Comparison of ENCODE assay signal across 22 cellular contexts in the genomic region with DNA sequence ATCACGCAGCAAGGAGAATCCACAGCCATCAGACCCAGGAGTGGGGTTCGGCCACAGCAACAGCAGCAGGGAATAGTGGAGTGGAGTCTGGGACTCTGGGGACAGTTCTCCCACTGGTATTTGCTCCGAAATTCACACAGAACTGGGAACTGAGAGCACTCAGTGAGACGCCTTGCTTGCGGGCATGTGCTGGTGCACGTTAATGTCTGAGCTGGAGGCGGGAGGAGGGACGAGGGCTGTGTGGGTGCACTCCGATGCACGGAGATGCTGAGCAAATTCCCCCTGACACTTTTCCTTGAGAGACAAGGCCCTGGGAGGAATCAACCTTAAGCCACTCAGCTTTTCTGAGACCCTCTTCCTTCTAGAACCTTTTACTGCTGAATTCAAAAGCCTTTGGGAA. TPM values are rescaled to one million over a fixed set of nuclear protein-coding genes. Genes with fewer than 3 reads are reported as not detected.
"Had no signal": no experiment of that assay in that cellular context is flagged by ENCODE, and none has a peak within 500 bp of the region (broad histone marks: within the 10 kb centered on the region; RNA-seq: fewer than 3 reads in every experiment).

No MANE protein-coding gene starts in this region.

- H3K4me1 Mint-ChIP-seq: immature natural killer cell had no signal

- H3K27ac Mint-ChIP-seq: activated CD4-positive, alpha-beta T cell treated with anti-CD3 and anti-CD28 coated beads, Interleukin-2, amount 10 ng/mL, durations not matched to agents 24 days and 14 days; activated CD8-positive, alpha-beta T cell treated with anti-CD3 and anti-CD28 coated beads, Interleukin-2, amount 10 ng/mL, durations not matched to agents 7 days and 5 days; activated naive CD4-positive, alpha-beta T cell treated with anti-CD3 and anti-CD28 coated beads, Interleukin-2, amount 50 U/mL, for 72 hours; immature natural killer cell; nephron had no signal

- DNase-seq: activated CD4-positive, alpha-beta T cell treated with anti-CD3 and anti-CD28 coated beads, Interleukin-2, amount 10 ng/mL, durations not matched to agents 24 days and 14 days; activated CD8-positive, alpha-beta T cell treated with anti-CD3 and anti-CD28 coated beads, Interleukin-2, amount 10 ng/mL, durations not matched to agents 7 days and 5 days; brain microvascular endothelial cell; central memory CD4-positive, alpha-beta T cell; effector memory CD4-positive, alpha-beta T cell; foreskin keratinocyte; immature natural killer cell; left lung; midbrain; stimulated activated CD4-positive, alpha-beta T cell treated with anti-CD3 and anti-CD28 coated beads, Interleukin-4, amount 100 ng/mL, for 24 hours; tibial artery had no signal

- H3K4me3 ChIP-seq: ascending aorta, left lung, lung, tibial artery had no signal

- FAIRE-seq: colon had no signal

- H3K9me3 ChIP-seq: ascending aorta, left lung, tibial artery had no signal

- ATAC-seq: activated CD8-positive, alpha-beta T cell treated with anti-CD3 and anti-CD28 coated beads, Interleukin-2, amount 10 ng/mL, durations not matched to agents 7 days and 5 days; foreskin keratinocyte had no signal

- H3K27me3 ChIP-seq: ascending aorta, brain microvascular endothelial cell had no signal

- H3K4me1 ChIP-seq: ascending aorta, foreskin keratinocyte, left lung, tibial artery had no signal

- H3K36me3 ChIP-seq: ascending aorta, brain microvascular endothelial cell, left lung, tibial artery had no signal

- H3K27ac ChIP-seq: ascending aorta, brain microvascular endothelial cell, foreskin keratinocyte, left lung, tibial artery, VCaP had no signal

- H3K4me3 Mint-ChIP-seq: activated CD4-positive, alpha-beta T cell treated with anti-CD3 and anti-CD28 coated beads, Interleukin-2, amount 10 ng/mL, durations not matched to agents 24 days and 14 days; activated CD8-positive, alpha-beta T cell treated with anti-CD3 and anti-CD28 coated beads, Interleukin-2, amount 10 ng/mL, durations not matched to agents 7 days and 5 days; immature natural killer cell; nephron; stimulated activated naive CD8-positive, alpha-beta T cell treated with anti-CD3 and anti-CD28 coated beads, Interleukin-15, amount 100 ng/mL, for 72 hours had no signal

- H3K36me3 Mint-ChIP-seq: activated naive CD4-positive, alpha-beta T cell treated with anti-CD3 and anti-CD28 coated beads, Interleukin-2, amount 50 U/mL, for 72 hours; immature natural killer cell had no signal

- H3K9me3 Mint-ChIP-seq: activated CD4-positive, alpha-beta T cell treated with anti-CD3 and anti-CD28 coated beads, Interleukin-2, amount 10 ng/mL, durations not matched to agents 24 days and 14 days; immature natural killer cell; nephron; stimulated activated naive CD8-positive, alpha-beta T cell treated with anti-CD3 and anti-CD28 coated beads, Interleukin-15, amount 100 ng/mL, for 72 hours had no signal

RNA-seq across cellular contexts. Expression of a gene that starts 2.9 kb away (rescaled TPM):
- total RNA-seq: activated CD4-positive, alpha-beta T cell treated with anti-CD3 and anti-CD28 coated beads, Interleukin-2, amount 10 ng/mL, durations not matched to agents 24 days and 14 days; activated CD8-positive, alpha-beta T cell treated with anti-CD3 and anti-CD28 coated beads, Interleukin-2, amount 10 ng/mL, durations not matched to agents 7 days and 5 days; activated naive CD4-positive, alpha-beta T cell treated with anti-CD3 and anti-CD28 coated beads, Interleukin-2, amount 50 U/mL, for 72 hours; ascending aorta; dermis microvascular lymphatic vessel endothelial cell; foreskin keratinocyte; glomerular endothelial cell; T-helper 2 cell treated with Interferon-gamma antibody and Interleukin-4, amounts not matched to agents 100 ng/mL and 5 ng/mL, for 36 hours had no signal
- polyA plus RNA-seq: esophagus, foreskin keratinocyte, immature natural killer cell had no signal
